In genomic region chr16:27169511-27170071, GRCh38 we compare ENCODE assay signal across 8 cellular contexts. TPM values are rescaled to one million over a fixed set of nuclear protein-coding genes. Genes with fewer than 3 reads are reported as not detected.
DNase-seq lines count a peak whose midpoint lies in the region; ATAC-seq and TF ChIP-seq lines count a peak whose summit lies in the region.

No MANE protein-coding gene starts in this region.

- TF ChIP-seq CTCF in KMS-11 (conservative IDR thresholded peaks at IDR 0.05; ENCODE audit: low read depth, low read length) (no peak), GM13976 (IDR thresholded peaks at IDR 0.05; ENCODE audit: borderline replicate concordance, control extremely low read depth, extremely low read depth, insufficient read depth, missing control alignments) (no peak)

- no peaks in the 10 kb centered on the region for H3K9me3 ChIP-seq in CD4-positive, CD25-positive, alpha-beta regulatory T cell (ENCODE audit: control insufficient read depth in 2 of 2, low read length in 2 of 2)
- H3K9me3 ChIP-seq in mesenchymal stem cell (ENCODE audit: control insufficient read depth, low read length): peaks cover 5% of the 10 kb centered on the region

- no peak overlapping the region for H3K14ac ChIP-seq in mesenchymal stem cell (ENCODE audit: low read length in 2 of 2)

- no peaks in the 10 kb centered on the region for H4K20me1 ChIP-seq in KMS-11 (ENCODE audit: insufficient read depth)

- peaks cover 49% of the 10 kb centered on the region for H3K4me1 ChIP-seq in CD4-positive, CD25-positive, alpha-beta regulatory T cell (ENCODE audit: control insufficient read depth, insufficient read depth, low read length, poor library complexity, severe bottlenecking)
- H3K4me1 ChIP-seq in KMS-11 (ENCODE audit: low read depth, poor library complexity, severe bottlenecking) (peaks cover 25% of the 10 kb centered on the region), mesenchymal stem cell (ENCODE audit: control insufficient read depth, insufficient read depth, low read depth, low read length) (peaks cover 2% of the 10 kb centered on the region)

- H2BK5ac ChIP-seq in mesenchymal stem cell (ENCODE audit: low read depth, low read length, poor library complexity, severe bottlenecking): no peak overlapping the region

- POLR2A ChIA-PET in T-cell (lab: Charles Lee): interaction anchor here (0.6 to 1.5 kb wide), 7 partner anchors 12 to 233 kb away, joined by 3 to 12 read pairs (median 4); partner anchors contain the start of genes KDM8 (in 2 of the 2) and IL21R (in 1 of the 2)

- CTCF ChIA-PET in T-cell (lab: Charles Lee): interaction anchor here (0.6 to 2.9 kb wide), 19 partner anchors 10 to 1452 kb away, joined by 3 to 32 read pairs (median 4); partner anchors contain the start of genes GTF3C1 (in 1 of the 2), KATNIP (in 1 of the 2) and KDM8 (in 1 of the 2)

- H3K9ac ChIP-seq in KMS-11 (peak overlapping the region; percentile 12; the same call in 1 of the 2 replicates), mesenchymal stem cell (ENCODE audit: low read length) (no peak overlapping the region)

- ATAC-seq in CD4-positive, CD25-positive, alpha-beta regulatory T cell (ENCODE audit: low read depth in 2 of 2): peak; percentile 75 to 79
- ATAC-seq in T-cell (replicated peaks in 1 of 4): peak; percentile 83 to 93 (median 85)
- peak; percentile 92 to 96 for ATAC-seq in activated naive CD4-positive, alpha-beta T cell treated with anti-CD3 and anti-CD28 coated beads, Interleukin-2, amount 50 U/mL, for 72 hours

- H3K4me1 Mint-ChIP-seq in CD4-positive, CD25-positive, alpha-beta regulatory T cell: peaks cover 17 to 68% (median 39%) of the 10 kb centered on the region in 4 donors
- H3K4me1 Mint-ChIP-seq in T-cell: peaks cover 72 to 78% (median 73%) of the 10 kb centered on the region in 3 donors

- H3K4ac ChIP-seq in mesenchymal stem cell (ENCODE audit: low read depth in 1 of 2, low read length in 2 of 2): no peak overlapping the region

- no peaks in the 10 kb centered on the region for H3K36me3 Mint-ChIP-seq in CD4-positive, CD25-positive, alpha-beta regulatory T cell
- no peaks in the 10 kb centered on the region for H3K36me3 Mint-ChIP-seq in T-cell
- H3K36me3 Mint-ChIP-seq in activated naive CD4-positive, alpha-beta T cell treated with anti-CD3 and anti-CD28 coated beads, Interleukin-2, amount 50 U/mL, for 72 hours: peaks cover 0 to 17% of the 10 kb centered on the region in 2 donors

- in situ Hi-C loops in GM13976 (cut with MboI; ENCODE audit: low sequenced_read_pairs, unreplicated experiment): loop anchor here (10.0 kb wide), 2 partner anchors 205 to 285 kb away; no protein-coding TSS in a partner anchor

- peaks cover 5% of the 10 kb centered on the region for H3K27me3 Mint-ChIP-seq in CD4-positive, CD25-positive, alpha-beta regulatory T cell
- no peaks in the 10 kb centered on the region for H3K27me3 Mint-ChIP-seq in T-cell

- no peaks in the 10 kb centered on the region for H3K79me2 ChIP-seq in KMS-11 (ENCODE audit: insufficient read depth, low read depth)

- H3K18ac ChIP-seq in mesenchymal stem cell (ENCODE audit: low read depth in 1 of 2, low read length in 2 of 2): no peak overlapping the region

- H2BK12ac ChIP-seq in mesenchymal stem cell (ENCODE audit: low read length in 2 of 2): no peak overlapping the region

- no peaks in the 10 kb centered on the region for H3K27me3 ChIP-seq in CD4-positive, CD25-positive, alpha-beta regulatory T cell (ENCODE audit: control insufficient read depth, insufficient read depth, low read length)
- H3K27me3 ChIP-seq in KMS-11 (ENCODE audit: insufficient read depth, low read depth) (no peaks in the 10 kb centered on the region), mesenchymal stem cell (ENCODE audit: control insufficient read depth in 1 of 2, insufficient read depth in 1 of 2, low read length in 2 of 2) (no peaks in the 10 kb centered on the region)

- H3K27ac Mint-ChIP-seq in CD4-positive, CD25-positive, alpha-beta regulatory T cell: peak overlapping the region; percentile 60 to 92 (median 81)
- peak overlapping the region; percentile 45 to 88 for H3K27ac Mint-ChIP-seq in T-cell
- peak overlapping the region; percentile 22 to 79 for H3K27ac Mint-ChIP-seq in activated naive CD4-positive, alpha-beta T cell treated with anti-CD3 and anti-CD28 coated beads, Interleukin-2, amount 50 U/mL, for 72 hours

- H3K36me3 ChIP-seq in CD4-positive, CD25-positive, alpha-beta regulatory T cell (ENCODE audit: control insufficient read depth, insufficient read depth, low read length): no peaks in the 10 kb centered on the region
- H3K36me3 ChIP-seq in KMS-11 (ENCODE audit: insufficient read depth): no peaks in the 10 kb centered on the region
- H3K36me3 ChIP-seq in mesenchymal stem cell (ENCODE audit: control insufficient read depth in 1 of 2, insufficient read depth in 2 of 2, low read depth in 1 of 2, low read length in 2 of 2): no peaks in the 10 kb centered on the region

- H3K4me2 ChIP-seq in KMS-11 (peak overlapping the region; percentile 83), mesenchymal stem cell (ENCODE audit: low read length, poor library complexity, severe bottlenecking) (no peak overlapping the region)

- H3K4me3 Mint-ChIP-seq in CD4-positive, CD25-positive, alpha-beta regulatory T cell: peak overlapping the region in 3 of 4 donors; percentile 23 to 76 (median 59)
- H3K4me3 Mint-ChIP-seq in T-cell: peak overlapping the region; percentile 7 to 43 (median 18)

- peak; percentile 60 to 80 (median 79) for DNase-seq in CD4-positive, CD25-positive, alpha-beta regulatory T cell
- DNase-seq in T-cell: peak; percentile 28 to 87 (median 74)
- peak; percentile 59 to 86 for DNase-seq in activated naive CD4-positive, alpha-beta T cell treated with anti-CD3 and anti-CD28 coated beads, Interleukin-2, amount 50 U/mL, for 72 hours (ENCODE audit: low spot score in 2 of 2)
- DNase-seq in mesenchymal stem cell: peak; percentile 94
- peak; percentile 49 for DNase-seq in ureter (ENCODE audit: low spot score)
- DNase-seq in 8988T: no peak
- no peak for DNase-seq in GM13976 (ENCODE audit: low spot score)

- no peak overlapping the region for H2BK15ac ChIP-seq in mesenchymal stem cell (ENCODE audit: low read depth, poor library complexity, severe bottlenecking)

- no peak overlapping the region for H2BK120ac ChIP-seq in mesenchymal stem cell (ENCODE audit: low read depth, low read length)

- H3K23ac ChIP-seq in mesenchymal stem cell (ENCODE audit: low read length in 2 of 2): no peak overlapping the region

- H4K91ac ChIP-seq in mesenchymal stem cell (ENCODE audit: low read length): no peak overlapping the region

- no peaks in the 10 kb centered on the region for H3K79me1 ChIP-seq in mesenchymal stem cell (replicated peaks; ENCODE audit: low read length, poor library complexity, severe bottlenecking)

- H3K27ac ChIP-seq in CD4-positive, CD25-positive, alpha-beta regulatory T cell (ENCODE audit: insufficient read depth, low read length, poor library complexity, severe bottlenecking): no peak overlapping the region
- H3K27ac ChIP-seq in KMS-11: peak overlapping the region; percentile 53
- no peak overlapping the region for H3K27ac ChIP-seq in mesenchymal stem cell (ENCODE audit: low read length, poor library complexity, severe bottlenecking)

- peak overlapping the region; percentile 22 for H3K4me3 ChIP-seq in CD4-positive, CD25-positive, alpha-beta regulatory T cell (ENCODE audit: low read depth, low read length)
- H3K4me3 ChIP-seq in KMS-11 (IDR thresholded peaks at IDR 0.05; ENCODE audit: insufficient read depth, low read depth, low read length) (no peak overlapping the region), mesenchymal stem cell (ENCODE audit: insufficient read depth in 1 of 2, low read depth in 1 of 2, low read length in 2 of 2) (no peak overlapping the region)

- H2AFZ ChIP-seq in KMS-11 (ENCODE audit: low read depth): peak overlapping the region; percentile 50
- H2AFZ ChIP-seq in mesenchymal stem cell (ENCODE audit: low read depth, low read length): no peak overlapping the region

- no peak overlapping the region for H4K8ac ChIP-seq in mesenchymal stem cell (ENCODE audit: low read length)

- no peak overlapping the region for H2AK5ac ChIP-seq in mesenchymal stem cell (ENCODE audit: low read length, severe bottlenecking)

- WGBS in mesenchymal stem cell: 51% methylated on average over 5 of the region's 6 CpGs

- peaks cover 0 to 5% (median 0%) of the 10 kb centered on the region in 7 donors for H3K9me3 Mint-ChIP-seq in CD4-positive, CD25-positive, alpha-beta regulatory T cell
- H3K9me3 Mint-ChIP-seq in T-cell: peaks cover 3 to 4% (median 3%) of the 10 kb centered on the region in 3 donors
- H3K9me3 Mint-ChIP-seq in activated naive CD4-positive, alpha-beta T cell treated with anti-CD3 and anti-CD28 coated beads, Interleukin-2, amount 50 U/mL, for 72 hours: peaks cover 0 to 14% of the 10 kb centered on the region in 2 donors

RNA-seq across cellular contexts. Expression of gene KDM8, which starts 33.7 kb away (rescaled TPM):
- total RNA-seq in CD4-positive, CD25-positive, alpha-beta regulatory T cell: 14.7 TPM
- 1 to 10 TPM; 2.8 to 8.8 (median 4.3) TPM for polyA plus RNA-seq in CD4-positive, CD25-positive, alpha-beta regulatory T cell
- total RNA-seq in T-cell: 10 to 100 TPM; 13.4 to 25.6 (median 23.5) TPM
- 10 to 100 TPM in 1 of 2 donors, 1 to 10 TPM in 1; 9.2 to 10.8 TPM for total RNA-seq in activated naive CD4-positive, alpha-beta T cell treated with anti-CD3 and anti-CD28 coated beads, Interleukin-2, amount 50 U/mL, for 72 hours
- 1.9 TPM for polyA plus RNA-seq in mesenchymal stem cell (2013, experiment 1 of 2)
- polyA plus RNA-seq in mesenchymal stem cell (2013, experiment 2 of 2): 1.7 TPM
- 13.9 TPM for total RNA-seq in ureter

Comparison
In these comparisons a context has a peak if more than half of its experiments do, and no peak if none do; other contexts are left out.
1. DNase-seq: peak in CD4-positive, CD25-positive, alpha-beta regulatory T cell (3 of 3), T-cell (34 of 34), activated naive CD4-positive, alpha-beta T cell treated with anti-CD3 and anti-CD28 coated beads, Interleukin-2, amount 50 U/mL, for 72 hours (2 of 2), mesenchymal stem cell (single experiment) and ureter (single experiment); none in 8988T (single experiment) and GM13976 (single experiment).
2. Peak in every context shown above with its lines, with median percentiles within 50 percentile points of each other: ATAC-seq and H3K27ac Mint-ChIP-seq.